In the genomic region with DNA sequence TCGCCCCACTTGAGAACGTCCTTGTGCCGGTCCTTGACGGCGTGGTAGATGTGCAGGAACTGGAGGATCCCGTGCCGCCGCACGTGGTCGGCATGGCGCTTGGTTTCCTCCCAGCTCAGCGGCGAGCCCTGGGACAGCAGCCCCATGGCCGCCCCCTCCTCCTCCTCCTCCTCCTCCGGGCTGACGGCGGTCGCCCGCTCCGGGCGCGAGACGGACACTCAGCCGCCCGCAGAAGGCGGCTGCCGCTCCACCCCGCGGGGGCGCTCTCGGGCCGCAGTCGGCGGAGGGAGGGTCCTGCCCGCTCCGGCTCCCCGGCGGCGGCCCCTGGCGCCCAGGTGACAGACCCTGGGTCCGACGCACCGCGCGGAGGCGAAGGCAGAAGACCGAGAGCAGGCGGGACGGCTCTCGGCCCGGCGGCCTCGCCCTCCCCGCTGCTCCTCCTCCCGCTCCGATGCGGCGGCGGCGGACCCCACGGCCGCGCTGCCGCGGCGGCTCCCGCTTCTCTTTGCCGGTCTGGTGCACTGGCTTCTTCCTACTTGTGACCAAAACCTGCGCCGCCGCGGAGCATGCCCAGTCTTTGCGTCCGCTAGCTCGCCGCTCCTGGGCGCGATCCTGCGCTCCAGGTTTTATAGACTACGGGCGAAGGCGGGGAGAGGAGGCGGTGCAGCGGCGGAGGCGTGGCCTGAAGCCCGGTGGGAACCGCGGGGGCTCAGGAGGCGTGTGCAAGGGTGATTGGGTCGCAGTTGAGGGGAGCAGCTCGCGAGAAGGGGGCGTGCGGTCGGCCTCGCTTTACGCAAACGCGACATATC, we compare ENCODE assay signal across 8 cellular contexts. TPM values are rescaled to one million over a fixed set of nuclear protein-coding genes. Genes with fewer than 3 reads are reported as not detected.
DNase-seq lines count a peak whose midpoint lies in the region; ATAC-seq and TF ChIP-seq lines count a peak whose summit lies in the region.

A gene (minus strand): TSS at position 602 of the 809 bp plus-strand sequence. CDS start 456 bp downstream, at position 146.

- H3K9me3 ChIP-seq in iPS-15b (ENCODE audit: control insufficient read depth, insufficient read depth, low read length), result no peaks in the 10 kb centered on the region
- H3K9me3 ChIP-seq in skeletal muscle satellite cell (replicated peaks; ENCODE audit: low read length), result no peaks in the 10 kb centered on the region

- H3K4me3 ChIP-seq in brain microvascular endothelial cell (ENCODE audit: low read depth, low read length), result peak within 1 kb of the TSS; percentile 90
- peak within 1 kb of the TSS; percentile 91 for H3K4me3 ChIP-seq in iPS-15b (ENCODE audit: low read depth, low read length)
- peak within 1 kb of the TSS; percentile 97 for H3K4me3 ChIP-seq in skeletal muscle satellite cell (ENCODE audit: low read length)

- no peaks in the 10 kb centered on the region for H3K36me3 ChIP-seq in brain microvascular endothelial cell (replicated peaks)
- H3K36me3 ChIP-seq in iPS-15b (ENCODE audit: control insufficient read depth, insufficient read depth, low read length), result no peaks in the 10 kb centered on the region
- H3K36me3 ChIP-seq in skeletal muscle satellite cell (ENCODE audit: insufficient read depth, low read length), result no peaks in the 10 kb centered on the region

- H3K9ac ChIP-seq in iPS-15b (ENCODE audit: low read depth, low read length), result peak within 1 kb of the TSS; percentile 77
- peak within 1 kb of the TSS; percentile 85 for H3K9ac ChIP-seq in skeletal muscle satellite cell (ENCODE audit: low read depth, low read length)

- in situ Hi-C loops in brain microvascular endothelial cell (cut with HindIII; ENCODE audit: low pct_ligation_motif_present, low sequenced_read_pairs), result no loop called here

- H3K4me1 ChIP-seq in iPS-15b (ENCODE audit: control insufficient read depth, insufficient read depth, low read length), result peaks cover 7% of the 10 kb centered on the region
- H3K4me1 ChIP-seq in skeletal muscle satellite cell (ENCODE audit: control insufficient read depth, insufficient read depth, low read length), result peaks cover 35% of the 10 kb centered on the region

- peak within 1 kb of the TSS; percentile 75 for H3K27ac ChIP-seq in brain microvascular endothelial cell

- ATAC-seq in GM18519 (IDR thresholded peaks at IDR 0.05; ENCODE audit: low FRiP score, unreplicated experiment) (peak; percentile 66), HG03060 (IDR thresholded peaks at IDR 0.05; ENCODE audit: low read depth, unreplicated experiment) (peak; percentile 59)

- no peaks in the 10 kb centered on the region for H3K27me3 ChIP-seq in brain microvascular endothelial cell (replicated peaks)
- peaks cover 27% of the 10 kb centered on the region for H3K27me3 ChIP-seq in iPS-15b (ENCODE audit: control insufficient read depth, insufficient read depth, low read length)
- no peaks in the 10 kb centered on the region for H3K27me3 ChIP-seq in skeletal muscle satellite cell (ENCODE audit: control insufficient read depth, insufficient read depth, low read length)

- DNase-seq in A172 (ENCODE audit: low spot score) (peak; percentile 82), NCI-H2107 (lab: John Stamatoyannopoulos, UW) (peak; percentile 55), UCSD-AML1 (lab: John Stamatoyannopoulos, UW; ENCODE audit: unreplicated experiment) (peak; percentile 90), brain microvascular endothelial cell (peak; percentile 94)

- peak within 1 kb of the TSS; percentile 95 for H3K4me2 ChIP-seq in skeletal muscle satellite cell (ENCODE audit: low read length)

- TF ChIP-seq CTCF in brain microvascular endothelial cell (IDR thresholded peaks at IDR 0.05; ENCODE audit: low read depth, low read length, missing control alignments), result peak; percentile 43

RNA-seq across cellular contexts. Expression of the gene that starts here (rescaled TPM):
- total RNA-seq in A172 (2014; rRNA removed; shearing (Covaris generic)), result 13.1 and 14.7 TPM in 2 replicates
- total RNA-seq in skeletal muscle satellite cell (2012; rRNA removed), result 11.4 and 11.9 TPM in 2 replicates

Comparison
In these comparisons a context has a peak if more than half of its experiments do, and no peak if none do; other contexts are left out.
1. Peak in every context shown above with its lines: DNase-seq, ATAC-seq, H3K4me3 ChIP-seq and H3K27ac ChIP-seq.